Comparison of ENCODE assay signal across 8 cellular contexts in the genomic region with DNA sequence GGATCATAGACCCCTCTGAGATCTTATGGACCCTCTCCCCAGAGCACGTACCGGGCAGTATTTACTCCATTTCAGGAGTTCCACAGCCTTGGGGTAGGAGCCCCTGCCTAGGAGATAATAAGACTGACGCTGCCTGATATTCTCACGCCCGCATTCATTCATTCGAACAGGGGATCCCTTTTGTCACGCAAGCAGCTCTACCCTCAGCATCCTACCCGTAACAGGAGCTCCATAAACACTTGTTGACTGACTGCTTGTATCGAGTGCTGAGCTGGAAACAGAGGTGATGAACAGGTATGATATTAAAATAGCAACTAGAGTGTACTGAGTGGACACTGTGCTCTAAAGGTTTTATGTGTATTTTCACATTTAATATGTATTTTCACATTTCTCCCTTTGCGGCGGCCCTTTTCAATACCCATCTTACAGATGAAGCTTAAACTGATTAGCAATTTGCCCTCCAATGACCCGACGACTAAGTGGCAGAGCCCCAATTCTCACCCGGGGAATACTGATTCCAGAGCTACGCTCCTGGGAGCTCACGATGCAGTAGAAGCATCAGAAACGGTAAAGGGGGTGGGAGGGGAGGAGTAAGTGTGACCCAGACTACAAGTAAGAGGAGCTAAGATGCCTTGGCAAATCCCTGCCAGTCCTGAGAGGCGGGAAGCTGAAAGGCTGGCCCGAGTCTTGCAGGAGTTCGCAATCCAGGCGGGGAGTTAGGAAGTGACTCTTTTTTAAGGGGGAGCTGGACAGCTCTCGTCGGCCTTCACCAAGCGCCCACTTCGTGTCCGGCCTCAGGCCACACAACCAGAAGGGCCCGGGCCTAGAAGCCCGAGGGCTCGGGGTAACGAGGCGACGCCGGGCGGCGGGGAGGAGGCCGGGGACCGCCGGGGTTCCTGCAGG. TPM values are rescaled to one million over a fixed set of nuclear protein-coding genes. Genes with fewer than 3 reads are reported as not detected.
A peak's percentile ranks its signal among the peaks of the same experiment; 100 is the strongest.
DNase-seq lines count a peak whose midpoint lies in the region; ATAC-seq, FAIRE-seq and TF ChIP-seq lines count a peak whose summit lies in the region.

No MANE protein-coding gene starts in this region.

- peak overlapping the region; percentile 74 to 98 for H3K4me3 ChIP-seq in small intestine (ENCODE audit: low read depth in 1 of 2, low read length in 2 of 2)

- no peak for FAIRE-seq in small intestine (lab: Jason Lieb, UNC)
- FAIRE-seq in GM12892 (lab: Jason Lieb, UNC): no peak

- no peaks in the 10 kb centered on the region for H3K27me3 ChIP-seq in small intestine (ENCODE audit: control insufficient read depth in 2 of 2, insufficient read depth in 2 of 2, low read length in 2 of 2)

- peak; percentile 27 for DNase-seq in HuH-7 (ENCODE audit: low spot score)
- peak; percentile 41 to 50 for DNase-seq in SW 1271 (lab: John Stamatoyannopoulos, UW)
- DNase-seq in cerebellar cortex (ENCODE audit: low spot score): peak; percentile 68
- peak; percentile 81 for DNase-seq in islet precursor cell
- peak; percentile 32 for DNase-seq in small intestine
- DNase-seq in GM12892 (ENCODE audit: insufficient read length): no peak

- ATAC-seq in GM21576 (IDR thresholded peaks at IDR 0.05; ENCODE audit: unreplicated experiment): peak; percentile 7

- peaks cover 6% of the 10 kb centered on the region for H3K4me1 ChIP-seq in ES-I3 (ENCODE audit: insufficient read depth, low read length)
- peaks cover 2 to 5% of the 10 kb centered on the region in 2 donors for H3K4me1 ChIP-seq in small intestine (ENCODE audit: control insufficient read depth in 2 of 2, insufficient read depth in 1 of 2, low read depth in 1 of 2, low read length in 1 of 2)

- peak overlapping the region; percentile 58 to 95 for H3K27ac ChIP-seq in small intestine (ENCODE audit: low read depth in 1 of 2, low read length in 1 of 2)

- H3K9me3 ChIP-seq in ES-I3 (ENCODE audit: control insufficient read depth, insufficient read depth, low read length) (no peaks in the 10 kb centered on the region), small intestine (ENCODE audit: control insufficient read depth, low read depth) (no peaks in the 10 kb centered on the region)

- TF ChIP-seq POLR2A in GM12892 (IDR thresholded peaks at IDR 0.05; ENCODE audit: low read depth, low read length): no peak

- H3K36me3 ChIP-seq in ES-I3 (ENCODE audit: insufficient read depth, low read length) (no peaks in the 10 kb centered on the region), small intestine (ENCODE audit: control insufficient read depth in 2 of 2, insufficient read depth in 2 of 2, low read length in 2 of 2) (no peaks in the 10 kb centered on the region)

- WGBS in small intestine, 3 donors: 8 to 11% (median 9%) methylated on average over 29 to 38 of the region's 38 CpGs

- peak overlapping the region; percentile 81 for H3K9ac ChIP-seq in ES-I3 (ENCODE audit: low read depth, low read length)

RNA-seq across cellular contexts. Expression of a gene that starts 0.7 kb away (rescaled TPM):
- polyA plus RNA-seq in small intestine: 10 to 100 TPM in 1 of 3 donors, 1 to 10 TPM in 2; 7.4 to 13.6 (median 8.4) TPM
- 19.9 TPM for polyA plus RNA-seq in GM12892 (2012; ENCODE audit: missing spikeins)
